ENCODE assay signal across 2 cellular contexts in the genomic region with DNA sequence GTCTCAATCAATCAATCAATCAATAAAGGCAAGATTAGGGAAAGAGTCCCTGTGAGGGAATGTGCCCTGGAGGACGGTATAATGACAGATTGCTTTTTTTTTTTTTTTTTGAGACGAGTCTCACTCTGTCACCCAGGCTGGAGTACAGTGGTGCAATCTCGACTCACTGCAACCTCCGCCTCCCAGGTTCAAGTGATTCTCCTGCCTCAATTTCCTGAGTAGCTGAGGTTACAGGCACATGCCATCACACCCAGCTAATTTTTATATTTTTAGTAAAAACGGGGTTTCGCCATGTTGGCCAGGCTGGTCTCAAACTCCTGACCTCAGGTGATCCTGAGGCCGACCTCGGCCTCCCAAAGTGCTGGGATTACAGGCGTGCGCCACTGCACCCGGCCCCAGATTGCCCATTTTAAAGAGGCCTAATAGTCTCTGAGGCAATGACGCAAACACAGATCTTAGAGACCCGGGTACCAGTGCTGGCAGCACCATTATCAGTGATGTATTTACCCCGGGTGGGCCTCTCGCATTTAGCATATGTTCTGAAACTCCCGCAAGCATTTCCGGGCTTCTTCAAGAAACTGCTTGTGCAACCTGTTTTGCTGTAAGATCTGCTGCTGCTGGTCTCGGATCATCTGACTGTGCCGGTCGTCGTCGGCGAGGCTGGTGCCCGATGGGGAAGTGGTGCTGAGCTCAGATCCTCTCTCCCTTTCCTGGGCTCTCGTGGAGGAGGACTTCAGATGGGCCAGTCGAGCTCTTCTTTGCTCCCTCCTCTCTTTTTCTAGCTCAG.
TF ChIP-seq lines count a peak whose summit lies in the region.

No MANE protein-coding gene starts in this region.

TF ChIP-seq in liver, 16 proteins besides CTCF, POLR2A, EP300 and RAD21:
- TF ChIP-seq RXRA (IDR thresholded peaks at IDR 0.05) (no peak), HNF4A (conservative IDR thresholded peaks at IDR 0.05) (no peak)
- TF ChIP-seq, protein P1, sequence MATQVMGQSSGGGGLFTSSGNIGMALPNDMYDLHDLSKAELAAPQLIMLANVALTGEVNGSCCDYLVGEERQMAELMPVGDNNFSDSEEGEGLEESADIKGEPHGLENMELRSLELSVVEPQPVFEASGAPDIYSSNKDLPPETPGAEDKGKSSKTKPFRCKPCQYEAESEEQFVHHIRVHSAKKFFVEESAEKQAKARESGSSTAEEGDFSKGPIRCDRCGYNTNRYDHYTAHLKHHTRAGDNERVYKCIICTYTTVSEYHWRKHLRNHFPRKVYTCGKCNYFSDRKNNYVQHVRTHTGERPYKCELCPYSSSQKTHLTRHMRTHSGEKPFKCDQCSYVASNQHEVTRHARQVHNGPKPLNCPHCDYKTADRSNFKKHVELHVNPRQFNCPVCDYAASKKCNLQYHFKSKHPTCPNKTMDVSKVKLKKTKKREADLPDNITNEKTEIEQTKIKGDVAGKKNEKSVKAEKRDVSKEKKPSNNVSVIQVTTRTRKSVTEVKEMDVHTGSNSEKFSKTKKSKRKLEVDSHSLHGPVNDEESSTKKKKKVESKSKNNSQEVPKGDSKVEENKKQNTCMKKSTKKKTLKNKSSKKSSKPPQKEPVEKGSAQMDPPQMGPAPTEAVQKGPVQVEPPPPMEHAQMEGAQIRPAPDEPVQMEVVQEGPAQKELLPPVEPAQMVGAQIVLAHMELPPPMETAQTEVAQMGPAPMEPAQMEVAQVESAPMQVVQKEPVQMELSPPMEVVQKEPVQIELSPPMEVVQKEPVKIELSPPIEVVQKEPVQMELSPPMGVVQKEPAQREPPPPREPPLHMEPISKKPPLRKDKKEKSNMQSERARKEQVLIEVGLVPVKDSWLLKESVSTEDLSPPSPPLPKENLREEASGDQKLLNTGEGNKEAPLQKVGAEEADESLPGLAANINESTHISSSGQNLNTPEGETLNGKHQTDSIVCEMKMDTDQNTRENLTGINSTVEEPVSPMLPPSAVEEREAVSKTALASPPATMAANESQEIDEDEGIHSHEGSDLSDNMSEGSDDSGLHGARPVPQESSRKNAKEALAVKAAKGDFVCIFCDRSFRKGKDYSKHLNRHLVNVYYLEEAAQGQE (IDR thresholded peaks at IDR 0.05) = no peak

TF ChIP-seq in HepG2, 621 proteins besides CTCF, POLR2A, EP300 and RAD21:
- TF ChIP-seq GZF1 (CRISPR knock-in tag; IDR thresholded peaks at IDR 0.05) (no peak), ZEB1 (IDR thresholded peaks at IDR 0.05; ENCODE audit: insufficient replicate concordance, low read depth) (no peak), ATRX (CRISPR knock-in tag; IDR thresholded peaks at IDR 0.05; ENCODE audit: borderline replicate concordance) (no peak)
